In genomic region chrX:13938053-13938765, GRCh38 we compare ENCODE assay signal across 8 cellular contexts.
DNase-seq lines count a peak whose midpoint lies in the region; ATAC-seq, FAIRE-seq and TF ChIP-seq lines count a peak whose summit lies in the region.

No MANE protein-coding gene starts in this region.

- H3K4me1 Mint-ChIP-seq in glutamatergic neuron (ENCODE audit: low read depth, unreplicated experiment): peaks cover 12% of the 10 kb centered on the region

- no peaks in the 10 kb centered on the region for H3K36me3 ChIP-seq in pancreas

- intact Hi-C loops in pancreas (cut with DNase I): no loop called here

- H3K27ac Mint-ChIP-seq in glutamatergic neuron (ENCODE audit: unreplicated experiment): peak overlapping the region; percentile 89

- peaks cover 0 to 10% (median 2%) of the 10 kb centered on the region in 4 donors for H3K27me3 ChIP-seq in pancreas

- H3K4me3 Mint-ChIP-seq in glutamatergic neuron (ENCODE audit: unreplicated experiment): peak overlapping the region; percentile 91

- POLR2A ChIA-PET in HEK293T (lab: Yijun Ruan, JAX): interaction anchor here (0.9 to 2.2 kb wide), 4 partner anchors 11 to 204 kb away, joined by 3 to 11 read pairs (median 4); partner anchors contain the start of genes GEMIN8, OFD1 and TRAPPC2

- no peak overlapping the region for H3K27ac ChIP-seq in pancreas

- TF ChIP-seq CTCF in AG10803 (conservative IDR thresholded peaks at IDR 0.05; ENCODE audit: low read length) (no peak), glutamatergic neuron (IDR thresholded peaks at IDR 0.05; ENCODE audit: partially characterized antibody, unreplicated experiment) (no peak), pancreas (IDR thresholded peaks at IDR 0.05) (no peak)

- H3K9me3 ChIP-seq in pancreas: no peaks in the 10 kb centered on the region

- peaks cover 5% of the 10 kb centered on the region for H3K9me3 Mint-ChIP-seq in glutamatergic neuron (ENCODE audit: unreplicated experiment)

- CTCF ChIA-PET in HEK293T (lab: Yijun Ruan, JAX): no interaction called here

- WGBS in pancreas, 2 donors: 1 to 3% methylated on average over 51 to 83 of the region's 83 CpGs

- DNase-seq in AG10803 (ENCODE audit: low read depth) (no peak), HEK293T (ENCODE audit: extremely low spot score) (peak; percentile 55), glutamatergic neuron (peak; percentile 54), pancreas (peak; percentile 33 to 84 (median 49)), NCI-H2029 (lab: John Stamatoyannopoulos, UW) (no peak), SW 1271 (lab: John Stamatoyannopoulos, UW) (no peak)
- peak; percentile 15 for DNase-seq in activated CD8-positive, alpha-beta memory T cell treated with anti-CD3 and anti-CD28 coated beads, Interleukin-2, amount 50 U/mL, for 4 hours

- peaks cover 4% of the 10 kb centered on the region for H3K27me3 Mint-ChIP-seq in glutamatergic neuron (ENCODE audit: unreplicated experiment)

- ATAC-seq in pancreas: peak; percentile 75 to 89 (median 80)
- ATAC-seq in HG02970 (IDR thresholded peaks at IDR 0.05; ENCODE audit: low FRiP score, unreplicated experiment): no peak

- H3K4me3 ChIP-seq in AG10803 (ENCODE audit: low read length) (peak overlapping the region; percentile 29), pancreas (peak overlapping the region; percentile 24 to 61 (median 44))

- H3K36me3 Mint-ChIP-seq in glutamatergic neuron (ENCODE audit: unreplicated experiment): no peaks in the 10 kb centered on the region

- no peaks in the 10 kb centered on the region for H3K4me1 ChIP-seq in pancreas

- FAIRE-seq in pancreas (lab: Jason Lieb, UNC): no peak

TF ChIP-seq in HEK293T, 16 proteins besides CTCF, POLR2A, EP300 and RAD21:
- TF ChIP-seq ARNT (IDR thresholded peaks at IDR 0.05) (no peak), ELF4 (IDR thresholded peaks at IDR 0.05) (no peak), L3MBTL2 (conservative IDR thresholded peaks at IDR 0.05) (peak; percentile 66)

Comparison
In these comparisons a context has a peak if more than half of its experiments do, and no peak if none do; other contexts are left out.
1. DNase-seq: peak in HEK293T (single experiment), activated CD8-positive, alpha-beta memory T cell treated with anti-CD3 and anti-CD28 coated beads, Interleukin-2, amount 50 U/mL, for 4 hours (single experiment), glutamatergic neuron (single experiment) and pancreas (6 of 6); none in AG10803 (single experiment), NCI-H2029 (single experiment) and SW 1271 (0 of 2).